Comparison of ENCODE assay signal across 1 cellular context in genomic region chr17:45262516-45263476, GRCh38.
TF ChIP-seq lines count a peak whose summit lies in the region.

No MANE protein-coding gene starts in this region.

TF ChIP-seq in endothelial cell of umbilical vein, 7 proteins besides CTCF, POLR2A, EP300 and RAD21:
- TF ChIP-seq EZH2 (IDR thresholded peaks at IDR 0.05; ENCODE audit: borderline replicate concordance, low read depth, low read length, severe bottlenecking) (no peak), GATA2 (IDR thresholded peaks at IDR 0.05; ENCODE audit: insufficient read depth, insufficient read length, low read depth, low read length) (no peak), MYC (IDR thresholded peaks at IDR 0.05; ENCODE audit: low read depth, low read length) (no peak), POLR2AphosphoS5 (IDR thresholded peaks at IDR 0.05; ENCODE audit: insufficient read depth, low read depth, low read length) (no peak), FOS (IDR thresholded peaks at IDR 0.05; ENCODE audit: borderline replicate concordance, insufficient read depth, low read length) (no peak), JUN (IDR thresholded peaks at IDR 0.05; ENCODE audit: borderline replicate concordance, insufficient read depth, insufficient read length, low read depth) (no peak)
- TF ChIP-seq, protein P1, sequence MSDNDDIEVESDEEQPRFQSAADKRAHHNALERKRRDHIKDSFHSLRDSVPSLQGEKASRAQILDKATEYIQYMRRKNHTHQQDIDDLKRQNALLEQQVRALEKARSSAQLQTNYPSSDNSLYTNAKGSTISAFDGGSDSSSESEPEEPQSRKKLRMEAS (IDR thresholded peaks at IDR 0.05; ENCODE audit: insufficient read depth, insufficient read length), result no peak
